8 cellular contexts compared by ENCODE assay signal in the genomic region with DNA sequence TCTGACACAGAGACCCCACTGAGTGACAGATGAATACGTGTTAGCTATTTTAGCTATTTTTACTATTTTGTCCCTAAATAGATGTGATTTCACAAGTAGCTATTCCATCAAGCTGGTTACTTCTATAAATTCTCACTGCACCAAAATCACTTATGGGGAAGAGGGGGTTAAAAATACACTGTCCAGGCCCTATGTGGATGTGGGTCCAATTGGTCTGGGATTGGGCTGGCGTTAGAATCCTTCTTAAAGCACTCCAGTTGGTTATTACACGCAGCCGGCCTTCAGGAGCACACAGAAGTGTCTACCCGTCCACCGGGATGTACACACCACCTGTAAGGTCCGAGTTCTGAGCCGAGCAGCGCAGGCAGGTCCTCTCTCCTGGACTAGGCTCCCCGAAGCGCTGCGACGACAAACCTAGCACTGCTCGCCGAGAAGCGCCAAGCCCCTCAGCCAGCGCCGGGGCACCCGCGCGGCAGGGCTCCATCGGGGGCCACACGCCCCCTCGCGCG.
DNase-seq lines count a peak whose midpoint lies in the region; ATAC-seq, FAIRE-seq and TF ChIP-seq lines count a peak whose summit lies in the region.

No MANE protein-coding gene starts in this region.

- SMC1A ChIA-PET in GM12878 (lab: Charles Lee; ENCODE audit: uncharacterized antibody, unreplicated experiment) = interaction anchor here (0.8 to 5.2 kb wide), 9 partner anchors 16 to 318 kb away, joined by 3 to 49 read pairs (median 6); no protein-coding TSS in a partner anchor

- H3K4me1 ChIP-seq in HUES64 (ENCODE audit: insufficient read depth, low read length) = peaks cover 13% of the 10 kb centered on the region
- H3K4me1 ChIP-seq in GM12878 (ENCODE audit: control insufficient read depth, insufficient read depth, low read length) = peaks cover 36% of the 10 kb centered on the region

- RAD21 ChIA-PET in GM12878 (lab: Charles Lee; ENCODE audit: unreplicated experiment) = interaction anchor here (1.2 to 4.0 kb wide), 6 partner anchors 18 to 256 kb away, joined by 3 to 61 read pairs (median 4); no protein-coding TSS in a partner anchor

- POLR2A ChIA-PET in GM12878 (lab: Charles Lee) = interaction anchor here (1.0 to 8.6 kb wide), 5 partner anchors 9 to 224 kb away, joined by 3 to 110 read pairs (median 4); partner anchors contain the start of gene MKLN1

- H4K20me1 ChIP-seq in GM12878 (ENCODE audit: control insufficient read depth, insufficient read depth) = no peaks in the 10 kb centered on the region

- no peak for TF ChIP-seq EP300 in GM12878 (IDR thresholded peaks at IDR 0.05; ENCODE audit: borderline replicate concordance in 1 of 2, control insufficient read depth in 1 of 2, low read depth in 2 of 2, low read length in 2 of 2)

- no peak for FAIRE-seq in GM12878 (lab: Jason Lieb, UNC)

- H3K27ac ChIP-seq in HUES64 (ENCODE audit: low read depth, low read length) (no peak overlapping the region), GM12878 (ENCODE audit: control insufficient read depth, insufficient read depth) (no peak overlapping the region), substantia nigra (ENCODE audit: low read depth, low read length, poor library complexity, severe bottlenecking) (peak overlapping the region; percentile 91)

- intact Hi-C loops in GM12878 (cut with micrococcal nuclease; ENCODE audit: unreplicated experiment) = loop anchor here (5.0 kb wide), 4 partner anchors 127 to 317 kb away; partner anchors contain the start of gene MKLN1

- TF ChIP-seq POLR2A in GM12878 (IDR thresholded peaks at IDR 0.05; ENCODE audit: low read depth, low read length) = no peak

- ATAC-seq in GM12878 (no peak), GM19463 (IDR thresholded peaks at IDR 0.05; ENCODE audit: unreplicated experiment) (no peak)

- peak overlapping the region; percentile 42; the same call in 1 of the 2 replicates for H3K9ac ChIP-seq in HUES64 (ENCODE audit: low read depth, low read length)
- peak overlapping the region; percentile 20; the same call in 1 of the 2 replicates for H3K9ac ChIP-seq in GM12878 (ENCODE audit: control insufficient read depth, insufficient read depth, low read length)

- DNase-seq in EL (peak; percentile 28), GM12878 (ENCODE audit: low read depth, low spot score) (no peak), left kidney (ENCODE audit: low read depth, low spot score) (peak; percentile 60), substantia nigra (lab: John Stamatoyannopoulos, UW) (peak in 7 of 49 donors; percentile 52 to 74 (median 71)), SIG-M5 (lab: John Stamatoyannopoulos, UW) (no peak), T1000 (lab: John Stamatoyannopoulos, UW) (no peak)

- in situ Hi-C loops in GM12878 (cut with MboI) = no loop called here

- H3K4me3 ChIP-seq in HUES64 (ENCODE audit: low read length) = peak overlapping the region; percentile 54
- peak overlapping the region; percentile 68 for H3K4me3 ChIP-seq in GM12878

- H3K36me3 ChIP-seq in HUES64 (ENCODE audit: insufficient read depth, low read length) = no peaks in the 10 kb centered on the region
- peaks cover 0 to 6% of the 10 kb centered on the region in 2 experiments; a peak in 2 of 4 replicates for H3K36me3 ChIP-seq in GM12878 (ENCODE audit: control insufficient read depth in 2 of 2, insufficient read depth in 2 of 2, low read length in 1 of 2)

- BruUV-seq in GM12878 (replicated peaks; lab: Mats Ljungman, UMichigan) = no TSS peak

- no peak for TF ChIP-seq RAD21 in GM12878 (IDR thresholded peaks at IDR 0.05; ENCODE audit: insufficient read depth, low read depth, low read length)

- no peak overlapping the region for H2AFZ ChIP-seq in GM12878 (ENCODE audit: control insufficient read depth, low read depth, low read length)

- CTCF ChIA-PET in GM12878 (lab: Yijun Ruan, JAX) = interaction anchor here (0.6 to 5.7 kb wide), 9 partner anchors 17 to 408 kb away, joined by 3 to 22 read pairs (median 4); no protein-coding TSS in a partner anchor

- peak overlapping the region; percentile 72 for H3K4me2 ChIP-seq in GM12878 (ENCODE audit: control insufficient read depth, insufficient read depth)

- peaks cover 52% of the 10 kb centered on the region for H3K79me2 ChIP-seq in GM12878 (ENCODE audit: control insufficient read depth, insufficient read depth, low read length)

- TF ChIP-seq CTCF in GM12878 (IDR thresholded peaks at IDR 0.05 in 2 of 3, conservative IDR thresholded peaks at IDR 0.05 in 1 of 3; ENCODE audit: control insufficient read depth in 2 of 3, extremely low read depth in 1 of 3, insufficient read depth in 1 of 3, low read depth in 3 of 3, low read length in 3 of 3) = no peak

- H3K9me3 ChIP-seq in HUES64 (ENCODE audit: insufficient read depth, low read depth, low read length) = no peaks in the 10 kb centered on the region
- no peaks in the 10 kb centered on the region for H3K9me3 ChIP-seq in GM12878 (replicated peaks; ENCODE audit: control insufficient read depth, insufficient read depth, low read length)

- H3K27me3 ChIP-seq in HUES64 (ENCODE audit: insufficient read depth, low read length) (peaks cover 44% of the 10 kb centered on the region), GM12878 (replicated peaks in 1 of 2; ENCODE audit: control insufficient read depth in 2 of 2, insufficient read depth in 2 of 2, low read length in 1 of 2) (no peaks in the 10 kb centered on the region)

- 7% methylated on average over 26 of the region's 26 CpGs for WGBS in HUES64
- 4% methylated on average over 18 of the region's 26 CpGs for WGBS in GM12878 (ENCODE audit: insufficient coverage, insufficient replicate concordance, low lambda C conversion rate, missing lambda C conversion rate)

TF ChIP-seq in GM12878, 131 proteins besides CTCF, POLR2A, EP300 and RAD21 (continues in another document):
- no peak for TF ChIP-seq CBFB (IDR thresholded peaks at IDR 0.05; ENCODE audit: low read depth)
- TF ChIP-seq CBX3 (IDR thresholded peaks at IDR 0.05; ENCODE audit: borderline replicate concordance, low read depth) = no peak
- TF ChIP-seq EGR1 (IDR thresholded peaks at IDR 0.05; ENCODE audit: borderline replicate concordance in 1 of 2, low read depth in 2 of 2, low read length in 2 of 2) = no peak
- TF ChIP-seq PAX8 (IDR thresholded peaks at IDR 0.05) = no peak
- TF ChIP-seq, protein P1, sequence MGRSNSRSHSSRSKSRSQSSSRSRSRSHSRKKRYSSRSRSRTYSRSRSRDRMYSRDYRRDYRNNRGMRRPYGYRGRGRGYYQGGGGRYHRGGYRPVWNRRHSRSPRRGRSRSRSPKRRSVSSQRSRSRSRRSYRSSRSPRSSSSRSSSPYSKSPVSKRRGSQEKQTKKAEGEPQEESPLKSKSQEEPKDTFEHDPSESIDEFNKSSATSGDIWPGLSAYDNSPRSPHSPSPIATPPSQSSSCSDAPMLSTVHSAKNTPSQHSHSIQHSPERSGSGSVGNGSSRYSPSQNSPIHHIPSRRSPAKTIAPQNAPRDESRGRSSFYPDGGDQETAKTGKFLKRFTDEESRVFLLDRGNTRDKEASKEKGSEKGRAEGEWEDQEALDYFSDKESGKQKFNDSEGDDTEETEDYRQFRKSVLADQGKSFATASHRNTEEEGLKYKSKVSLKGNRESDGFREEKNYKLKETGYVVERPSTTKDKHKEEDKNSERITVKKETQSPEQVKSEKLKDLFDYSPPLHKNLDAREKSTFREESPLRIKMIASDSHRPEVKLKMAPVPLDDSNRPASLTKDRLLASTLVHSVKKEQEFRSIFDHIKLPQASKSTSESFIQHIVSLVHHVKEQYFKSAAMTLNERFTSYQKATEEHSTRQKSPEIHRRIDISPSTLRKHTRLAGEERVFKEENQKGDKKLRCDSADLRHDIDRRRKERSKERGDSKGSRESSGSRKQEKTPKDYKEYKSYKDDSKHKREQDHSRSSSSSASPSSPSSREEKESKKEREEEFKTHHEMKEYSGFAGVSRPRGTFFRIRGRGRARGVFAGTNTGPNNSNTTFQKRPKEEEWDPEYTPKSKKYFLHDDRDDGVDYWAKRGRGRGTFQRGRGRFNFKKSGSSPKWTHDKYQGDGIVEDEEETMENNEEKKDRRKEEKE (IDR thresholded peaks at IDR 0.05) = no peak
- TF ChIP-seq ATF7 (IDR thresholded peaks at IDR 0.05; ENCODE audit: low read depth) = no peak
- no peak for TF ChIP-seq BRCA1 (IDR thresholded peaks at IDR 0.05; ENCODE audit: low read depth, low read length)
- no peak for TF ChIP-seq MTA3 (IDR thresholded peaks at IDR 0.05; ENCODE audit: borderline replicate concordance, low read length)
- no peak for TF ChIP-seq SRF (IDR thresholded peaks at IDR 0.05; ENCODE audit: low read depth in 2 of 2, low read length in 2 of 2)
- TF ChIP-seq SP1 (IDR thresholded peaks at IDR 0.05; ENCODE audit: low read depth, low read length) = no peak
- TF ChIP-seq KLF5 (IDR thresholded peaks at IDR 0.05; ENCODE audit: partially characterized antibody) = no peak
- TF ChIP-seq E2F8 (IDR thresholded peaks at IDR 0.05; ENCODE audit: low read depth, partially characterized antibody) = no peak
- TF ChIP-seq TCF7 (IDR thresholded peaks at IDR 0.05; ENCODE audit: borderline replicate concordance) = no peak
- no peak for TF ChIP-seq PAX5 (IDR thresholded peaks at IDR 0.05; ENCODE audit: borderline replicate concordance, low read depth, low read length)
- TF ChIP-seq TAF1 (IDR thresholded peaks at IDR 0.05; ENCODE audit: borderline replicate concordance, low read depth, low read length) = no peak
- no peak for TF ChIP-seq NBN (IDR thresholded peaks at IDR 0.05)
- no peak for TF ChIP-seq ZNF24 (IDR thresholded peaks at IDR 0.05)

Comparison
In these comparisons a context has a peak if more than half of its experiments do, and no peak if none do; other contexts are left out.
1. DNase-seq: peak in EL (single experiment) and left kidney (single experiment); none in GM12878 (single experiment), SIG-M5 (single experiment) and T1000 (single experiment).